Comparison of ENCODE assay signal across 16 cellular contexts in genomic region chr6:40892223-40892622, GRCh38.
DNase-seq lines count a peak whose midpoint lies in the region; ATAC-seq and TF ChIP-seq lines count a peak whose summit lies in the region.
"Had no signal": no experiment of that assay in that cellular context is flagged by ENCODE, and none has a peak within 500 bp of the region (broad histone marks: within the 10 kb centered on the region; RNA-seq: fewer than 3 reads in every experiment).

No MANE protein-coding gene starts in this region.

- ATAC-seq in Panc1: no peak
- ATAC-seq in foreskin keratinocyte: no peak
- ATAC-seq: GM23338 had no signal

- no TSS peak for BruUV-seq in Panc1 (replicated peaks; lab: Mats Ljungman, UMichigan)

- DNase-seq in Panc1 (ENCODE audit: low read depth, low spot score) (no peak), coronary artery (ENCODE audit: low spot score) (peak; percentile 50), left kidney (ENCODE audit: low read depth, low spot score) (peak; percentile 70), NCI-H1105 treated with DMSO at 0.1 percent for 48 hours (lab: John Stamatoyannopoulos, UW) (no peak), foreskin keratinocyte (no peak)
- no peak for DNase-seq in stimulated activated CD4-positive, alpha-beta T cell treated with anti-CD3 and anti-CD28 coated beads, Interleukin-2, amount 100 ng/mL, for 48 hours
- DNase-seq: C1 segment of cervical spinal cord; Calu3; CD4-positive, alpha-beta memory T cell; COR-L47; DMS53; DMS79 treated with DMSO at 0.1 percent for 48 hours; GF-D8; HFFc6 had no signal

- no peaks in the 10 kb centered on the region for H3K9me3 ChIP-seq in Panc1 (ENCODE audit: control insufficient read depth, insufficient read depth, low read depth, low read length)
- H3K9me3 ChIP-seq: HAP-1 had no signal

- in situ Hi-C loops in Panc1 (cut with HindIII; ENCODE audit: low pct_unique_long_range_greater_than_20kb, low sequenced_read_pairs): no loop called here

- H3K27ac ChIP-seq in Panc1 (ENCODE audit: low read length): peak overlapping the region; percentile 89; the same call in 1 of the 2 replicates
- no peak overlapping the region for H3K27ac ChIP-seq in coronary artery
- H3K27ac ChIP-seq in foreskin keratinocyte: no peak overlapping the region

- CTCF ChIA-PET in Panc1 (lab: Charles Lee): interaction anchor here (0.6 kb wide), 1 partner anchor 20 kb away, joined by 3 read pairs; no protein-coding TSS in a partner anchor

- TF ChIP-seq CTCF in Panc1 (IDR thresholded peaks at IDR 0.05) (no peak), coronary artery (IDR thresholded peaks at IDR 0.05) (no peak), foreskin keratinocyte (conservative IDR thresholded peaks at IDR 0.05) (no peak)

- no peaks in the 10 kb centered on the region for H3K36me3 ChIP-seq in Panc1 (ENCODE audit: control insufficient read depth, insufficient read depth, low read length)
- H3K36me3 ChIP-seq: HAP-1 had no signal

- H3K4me1 ChIP-seq in Panc1 (ENCODE audit: control insufficient read depth, insufficient read depth, low read length) (peaks cover 20% of the 10 kb centered on the region), foreskin keratinocyte (no peaks in the 10 kb centered on the region)
- H3K4me1 ChIP-seq: HAP-1 had no signal

- no peaks in the 10 kb centered on the region for H3K27me3 ChIP-seq in Panc1 (ENCODE audit: control insufficient read depth, insufficient read depth, low read length)
- H3K27me3 ChIP-seq in foreskin keratinocyte: no peaks in the 10 kb centered on the region

- no peak overlapping the region for H3K4me3 ChIP-seq in Panc1 (ENCODE audit: low read depth in 2 of 2, low read length in 2 of 2)
- no peak overlapping the region for H3K4me3 ChIP-seq in coronary artery
- H3K4me3 ChIP-seq: GM23338, HAP-1 had no signal

- intact Hi-C loops in Panc1 (cut with micrococcal nuclease; ENCODE audit: unreplicated experiment): no loop called here

- POLR2A ChIA-PET in Panc1 (lab: Charles Lee): no interaction called here

Comparison
In these comparisons a context has a peak if more than half of its experiments do, and no peak if none do; other contexts are left out.
1. DNase-seq: peak in coronary artery (single experiment) and left kidney (single experiment); none in Panc1 (single experiment), NCI-H1105 treated with DMSO at 0.1 percent for 48 hours (single experiment), stimulated activated CD4-positive, alpha-beta T cell treated with anti-CD3 and anti-CD28 coated beads, Interleukin-2, amount 100 ng/mL, for 48 hours (0 of 2) and foreskin keratinocyte (0 of 2).